ENCODE assay signal across 16 cellular contexts in genomic region chr1:151860504-151861187, GRCh38. TPM values are rescaled to one million over a fixed set of nuclear protein-coding genes. Genes with fewer than 3 reads are reported as not detected.
"Had no signal": no experiment of that assay in that cellular context is flagged by ENCODE, and none has a peak within 500 bp of the region (broad histone marks: within the 10 kb centered on the region; RNA-seq: fewer than 3 reads in every experiment).

No MANE protein-coding gene starts in this region.

- H3K9me3 Mint-ChIP-seq: activated naive CD4-positive, alpha-beta T cell treated with anti-CD3 and anti-CD28 coated beads, Interleukin-2, amount 50 U/mL, for 72 hours; activated T-cell treated with anti-CD3 and anti-CD28 coated beads, Interleukin-2, amount 50 U/mL, for 4 hours; nephron had no signal

- H3K36me3 ChIP-seq: gastroesophageal sphincter, right lobe of liver, spleen, stomach, thoracic aorta had no signal

- FAIRE-seq: TTC549 had no signal

- DNase-seq: activated CD4-positive, alpha-beta T cell treated with anti-CD3 and anti-CD28 coated beads, Interleukin-2, amount 50 U/mL, for 48 hours; activated effector memory CD4-positive, alpha-beta T cell treated with anti-CD3 and anti-CD28 coated beads, Interleukin-2, amount 50 U/mL, for 16 hours; activated T-cell treated with anti-CD3 and anti-CD28 coated beads, Interleukin-2, amount 50 U/mL, for 4 hours; psoas muscle; right lobe of liver; spleen; stomach; T-helper 2 cell had no signal

- H3K27ac ChIP-seq: gastroesophageal sphincter, psoas muscle, right lobe of liver, spleen, stomach, thoracic aorta had no signal

- H3K27ac Mint-ChIP-seq: nephron had no signal

- H3K4me1 ChIP-seq: gastroesophageal sphincter, psoas muscle, right lobe of liver, spleen, stomach had no signal

- H3K36me3 Mint-ChIP-seq: activated naive CD4-positive, alpha-beta T cell treated with anti-CD3 and anti-CD28 coated beads, Interleukin-2, amount 50 U/mL, for 72 hours had no signal

- H3K4me3 ChIP-seq: gastroesophageal sphincter, psoas muscle, right lobe of liver, spleen, stomach, thoracic aorta had no signal

- H3K9me3 ChIP-seq: gastroesophageal sphincter, psoas muscle, right lobe of liver, spleen, stomach, thoracic aorta had no signal

- H3K27me3 ChIP-seq: right lobe of liver, spleen had no signal

- H3K4me3 Mint-ChIP-seq: activated T-cell treated with anti-CD3 and anti-CD28 coated beads, Interleukin-2, amount 50 U/mL, for 4 hours; nephron had no signal

RNA-seq across cellular contexts. Expression of gene THEM5, which starts 7.1 kb away (rescaled TPM):
- total RNA-seq: activated naive CD4-positive, alpha-beta T cell treated with anti-CD3 and anti-CD28 coated beads, Interleukin-2, amount 50 U/mL, for 72 hours; activated T-cell treated with anti-CD3 and anti-CD28 coated beads, Interleukin-2, amount 50 U/mL, for 4 hours; cerebellum; gastroesophageal sphincter; lung microvascular endothelial cell; omental fat pad; psoas muscle; right lobe of liver; stomach; thoracic aorta had no signal
- polyA plus RNA-seq: psoas muscle, spleen, stomach had no signal

RNA-seq across cellular contexts. Expression of gene C2CD4D, which starts 21.0 kb away (rescaled TPM):
- total RNA-seq: cerebellum, gastroesophageal sphincter, right lobe of liver, thoracic aorta had no signal
- polyA plus RNA-seq: psoas muscle had no signal

RNA-seq across cellular contexts. Expression of gene RORC, which starts 29.0 kb away (rescaled TPM):
- total RNA-seq: lung microvascular endothelial cell, thoracic aorta had no signal

RNA-seq across cellular contexts. Expression of gene LINGO4, which starts 55.4 kb away (rescaled TPM):
- total RNA-seq: cerebellum, gastroesophageal sphincter, lung microvascular endothelial cell, thoracic aorta had no signal
